ENCODE assay signal across 18 cellular contexts in genomic region chr2:134280231-134280630, GRCh38.
"Had no signal": no experiment of that assay in that cellular context is flagged by ENCODE, and none has a peak within 500 bp of the region (broad histone marks: within the 10 kb centered on the region; RNA-seq: fewer than 3 reads in every experiment).

No MANE protein-coding gene starts in this region.

- H3K4me3 ChIP-seq: dorsolateral prefrontal cortex, pancreas, skin epidermis, transverse colon had no signal

- H3K27me3 ChIP-seq: dorsolateral prefrontal cortex, pancreas, transverse colon had no signal

- ATAC-seq: naive thymus-derived CD8-positive, alpha-beta T cell had no signal

- H3K27ac ChIP-seq: pancreas, skin epidermis, transverse colon had no signal

- H3K9me3 Mint-ChIP-seq: activated naive CD4-positive, alpha-beta T cell treated with anti-CD3 and anti-CD28 coated beads, Interleukin-2, amount 10 ng/mL, durations not matched to agents 7 days and 5 days; activated T-helper 2 cell treated with anti-CD3 and anti-CD28 coated beads, Interferon-gamma antibody, Interleukin-2, Interleukin-4, amounts not matched to agents 10 μg/mL and 5 μg/mL and 100 μg/mL, durations not matched to agents 14 hours and 24 hours and 36 hours; endodermal cell; naive thymus-derived CD8-positive, alpha-beta T cell had no signal

- FAIRE-seq: astrocyte, bronchial epithelial cell, frontal cortex, pancreas had no signal

- H3K9me3 ChIP-seq: pancreas, transverse colon had no signal

- H3K4me3 Mint-ChIP-seq: activated naive CD4-positive, alpha-beta T cell treated with anti-CD3 and anti-CD28 coated beads, Interleukin-2, amount 10 ng/mL, durations not matched to agents 7 days and 5 days; endodermal cell; naive thymus-derived CD8-positive, alpha-beta T cell had no signal

- DNase-seq: activated CD4-positive, alpha-beta T cell treated with anti-CD3 and anti-CD28 coated beads for 1 hour; activated CD4-positive, alpha-beta T cell treated with anti-CD3 and anti-CD28 coated beads, Interleukin-2, amount 50 U/mL, for 48 hours; activated naive CD4-positive, alpha-beta T cell treated with anti-CD3 and anti-CD28 coated beads, Interleukin-2, amount 10 ng/mL, durations not matched to agents 7 days and 5 days; activated T-cell treated with anti-CD3 and anti-CD28 coated beads, Interleukin-2, amount 50 U/mL, for 1 hour; endodermal cell; naive thymus-derived CD8-positive, alpha-beta T cell; pancreas; stimulated activated CD4-positive, alpha-beta T cell treated with anti-CD3 and anti-CD28 coated beads, Interleukin-15, amount 100 ng/mL, for 24 hours; stimulated activated CD4-positive, alpha-beta T cell treated with anti-CD3 and anti-CD28 coated beads, Interleukin-4, amount 100 ng/mL, for 1 hour; stimulated activated naive CD4-positive, alpha-beta T cell treated with Interleukin-2 at 50 U/mL for 16 hours; substantia nigra; transverse colon had no signal

- H3K27ac Mint-ChIP-seq: activated naive CD4-positive, alpha-beta T cell treated with anti-CD3 and anti-CD28 coated beads, Interleukin-2, amount 10 ng/mL, durations not matched to agents 7 days and 5 days; activated T-helper 2 cell treated with anti-CD3 and anti-CD28 coated beads, Interferon-gamma antibody, Interleukin-2, Interleukin-4, amounts not matched to agents 10 μg/mL and 5 μg/mL and 100 μg/mL, durations not matched to agents 14 hours and 24 hours and 36 hours; endodermal cell had no signal

- H3K27me3 Mint-ChIP-seq: activated naive CD4-positive, alpha-beta T cell treated with anti-CD3 and anti-CD28 coated beads, Interleukin-2, amount 10 ng/mL, durations not matched to agents 7 days and 5 days; naive thymus-derived CD8-positive, alpha-beta T cell had no signal

- H3K36me3 ChIP-seq: pancreas, transverse colon had no signal
